8 cellular contexts compared by ENCODE assay signal in genomic region chr1:146036990-146037646, GRCh38.
DNase-seq lines count a peak whose midpoint lies in the region; ATAC-seq lines count a peak whose summit lies in the region.

No MANE protein-coding gene starts in this region.

- ATAC-seq in HG02763 (IDR thresholded peaks at IDR 0.05; ENCODE audit: unreplicated experiment) = peak; percentile 35
- no peak for ATAC-seq in HG03139 (IDR thresholded peaks at IDR 0.05; ENCODE audit: unreplicated experiment)

- peak; percentile 73 for DNase-seq in DMS79 (lab: John Stamatoyannopoulos, UW)
- DNase-seq in NCI-H226 = peak; percentile 80
- peak; percentile 17 to 65 (median 40) for DNase-seq in activated CD4-positive, CD25-positive, alpha-beta regulatory T cell (lab: John Stamatoyannopoulos, UW)
- peak; percentile 80 for DNase-seq in central memory CD4-positive, alpha-beta T cell
- peak; percentile 90 for DNase-seq in kidney tubule cell (ENCODE audit: low spot score)
- DNase-seq in stimulated activated CD4-positive, alpha-beta T cell treated with anti-CD3 and anti-CD28 coated beads, Interleukin-15, amount 100 ng/mL, for 48 hours (ENCODE audit: low read depth in 2 of 2) = peak; percentile 75
